ENCODE assay signal across 15 cellular contexts in genomic region chr1:166080965-166081870, GRCh38.
DNase-seq lines count a peak whose midpoint lies in the region; ATAC-seq and TF ChIP-seq lines count a peak whose summit lies in the region.
"Had no signal": no experiment of that assay in that cellular context is flagged by ENCODE, and none has a peak within 500 bp of the region (broad histone marks: within the 10 kb centered on the region; RNA-seq: fewer than 3 reads in every experiment).

No MANE protein-coding gene starts in this region.

- DNase-seq in DND-41 (peak; percentile 78), UCSD-AML1 (lab: John Stamatoyannopoulos, UW; ENCODE audit: unreplicated experiment) (peak; percentile 65), foreskin melanocyte (peak; percentile 73), ecto neural progenitor cell (ENCODE audit: low spot score) (no peak), NCI-H446 treated with DMSO at 0.1 percent for 48 hours (lab: John Stamatoyannopoulos, UW) (no peak), HK-2 (ENCODE audit: unreplicated experiment) (no peak)
- DNase-seq: amygdala, BE2C, dorsolateral prefrontal cortex, immature natural killer cell, NCI-H1436, NCI-H524 treated with DMSO at 0.1 percent for 48 hours, T-helper 9 cell had no signal

- no peaks in the 10 kb centered on the region for H3K9me3 ChIP-seq in BLaER1
- no peaks in the 10 kb centered on the region for H3K9me3 ChIP-seq in DND-41 (ENCODE audit: insufficient read depth, low read length, severe bottlenecking)
- H3K9me3 ChIP-seq: BE2C had no signal

- TF ChIP-seq CTCF in DND-41 (IDR thresholded peaks at IDR 0.05; ENCODE audit: borderline replicate concordance, extremely low read depth, low read length, poor library complexity, severe bottlenecking): no peak

- no peaks in the 10 kb centered on the region for H4K20me1 ChIP-seq in BLaER1
- H4K20me1 ChIP-seq in DND-41 (ENCODE audit: insufficient read depth, low read length): no peaks in the 10 kb centered on the region

- peak overlapping the region; percentile 7; the same call in 1 of the 2 replicates for H3K27ac ChIP-seq in BLaER1
- H3K27ac ChIP-seq in DND-41 (ENCODE audit: low read length): peak overlapping the region; percentile 85

- H3K4me2 ChIP-seq in BLaER1 (peak overlapping the region; percentile 63), DND-41 (ENCODE audit: insufficient read depth, low read length) (peak overlapping the region; percentile 60)

- H3K9ac ChIP-seq in BLaER1 (no peak overlapping the region), DND-41 (ENCODE audit: low read depth, low read length) (peak overlapping the region; percentile 46)

- no peaks in the 10 kb centered on the region for H3K27me3 ChIP-seq in BLaER1
- H3K27me3 ChIP-seq in DND-41 (ENCODE audit: insufficient read depth, low read length, poor library complexity): no peaks in the 10 kb centered on the region
- H3K27me3 ChIP-seq: BE2C, dorsolateral prefrontal cortex had no signal

- H3K36me3 ChIP-seq in BLaER1 (no peaks in the 10 kb centered on the region), DND-41 (ENCODE audit: insufficient read depth, low read length) (no peaks in the 10 kb centered on the region)
- H3K36me3 ChIP-seq: BE2C had no signal

- peak; percentile 74 for ATAC-seq in DND-41 (ENCODE audit: insufficient read depth, low read depth)
- ATAC-seq in HG02938 (IDR thresholded peaks at IDR 0.05; ENCODE audit: unreplicated experiment): no peak

- no peaks in the 10 kb centered on the region for H3K79me2 ChIP-seq in DND-41 (ENCODE audit: insufficient read depth, low read length)

- H3K4me3 ChIP-seq in BLaER1: no peak overlapping the region
- H3K4me3 ChIP-seq in DND-41 (ENCODE audit: low read depth in 1 of 2, low read length in 2 of 2): peak overlapping the region in 1 of 2 experiments; percentile 41; a peak in 2 of 4 replicates
- H3K4me3 ChIP-seq: dorsolateral prefrontal cortex had no signal

- peak overlapping the region; percentile 66 for H2AFZ ChIP-seq in DND-41 (ENCODE audit: low read depth, low read length)

- H3K4me1 ChIP-seq in BLaER1 (peaks cover 17% of the 10 kb centered on the region), DND-41 (ENCODE audit: insufficient read depth, low read length) (peaks cover 30% of the 10 kb centered on the region)
- H3K4me1 ChIP-seq: BE2C had no signal

Comparison
In these comparisons a context has a peak if more than half of its experiments do, and no peak if none do; other contexts are left out.
1. DNase-seq: peak in DND-41 (single experiment), UCSD-AML1 (single experiment) and foreskin melanocyte (single experiment); none in ecto neural progenitor cell (single experiment), NCI-H446 treated with DMSO at 0.1 percent for 48 hours (single experiment) and HK-2 (single experiment).